In genomic region chr14:71803539-71804260, GRCh38 we compare ENCODE assay signal across 13 cellular contexts.
DNase-seq lines count a peak whose midpoint lies in the region; ATAC-seq and TF ChIP-seq lines count a peak whose summit lies in the region.
"Had no signal": no experiment of that assay in that cellular context is flagged by ENCODE, and none has a peak within 500 bp of the region (broad histone marks: within the 10 kb centered on the region; RNA-seq: fewer than 3 reads in every experiment).

No MANE protein-coding gene starts in this region.

- peak; percentile 38 for ATAC-seq in lung (ENCODE audit: insufficient read depth, low FRiP score)
- no peak for ATAC-seq in GM19463 (IDR thresholded peaks at IDR 0.05; ENCODE audit: unreplicated experiment)
- ATAC-seq in HG03045 (IDR thresholded peaks at IDR 0.05; ENCODE audit: unreplicated experiment) = no peak

- no peaks in the 10 kb centered on the region for H3K36me3 ChIP-seq in lung (ENCODE audit: control insufficient read depth in 2 of 2, insufficient read depth in 2 of 2, low read length in 2 of 2)
- H3K36me3 ChIP-seq: BLaER1 treated with 17β-estradiol and CSF1 and Interleukin-3, amounts not matched to agents 10 nM and 100 nM had no signal

- peak overlapping the region; percentile 3 for H3K27ac Mint-ChIP-seq in Calu3 (ENCODE audit: unreplicated experiment)
- H3K27ac Mint-ChIP-seq: activated CD4-positive, alpha-beta memory T cell treated with anti-CD3 and anti-CD28 coated beads for 36 hours; T-helper 2 cell treated with Interferon-gamma antibody and Interleukin-4, amounts not matched to agents 5 μg/mL and 100 μg/mL, for 36 hours had no signal

- no peak overlapping the region for H3K4me3 ChIP-seq in lung
- H3K4me3 ChIP-seq: BLaER1 treated with 17β-estradiol and CSF1 and Interleukin-3, amounts not matched to agents 10 nM and 100 nM had no signal

- intact Hi-C loops in Calu3 (cut with micrococcal nuclease; ENCODE audit: unreplicated experiment) = no loop called here

- no peaks in the 10 kb centered on the region for H3K36me3 Mint-ChIP-seq in Calu3 (ENCODE audit: insufficient read depth, unreplicated experiment)
- H3K36me3 Mint-ChIP-seq: activated CD4-positive, alpha-beta memory T cell treated with anti-CD3 and anti-CD28 coated beads for 36 hours had no signal

- peaks cover 17% of the 10 kb centered on the region for H3K4me1 Mint-ChIP-seq in Calu3 (ENCODE audit: low read depth, unreplicated experiment)

- no peak overlapping the region for H3K4me3 Mint-ChIP-seq in Calu3 (ENCODE audit: low read depth, unreplicated experiment)
- H3K4me3 Mint-ChIP-seq: activated CD4-positive, alpha-beta memory T cell treated with anti-CD3 and anti-CD28 coated beads for 36 hours; T-helper 2 cell treated with Interferon-gamma antibody and Interleukin-4, amounts not matched to agents 5 μg/mL and 100 μg/mL, for 36 hours had no signal

- TF ChIP-seq CTCF in Calu3 (IDR thresholded peaks at IDR 0.05; ENCODE audit: unreplicated experiment) (no peak), lung (IDR thresholded peaks at IDR 0.05; ENCODE audit: control extremely low read depth, extremely low read depth) (no peak)

- peak; percentile 2 for DNase-seq in Calu3
- peak; percentile 57 for DNase-seq in NCI-H226
- DNase-seq in caudate nucleus (lab: John Stamatoyannopoulos, UW) = no peak
- DNase-seq in lung (ENCODE audit: low spot score) = no peak
- DNase-seq in NCI-H1694 treated with DMSO at 0.1 percent for 48 hours (lab: John Stamatoyannopoulos, UW) = no peak
- DNase-seq in glomerular visceral epithelial cell (ENCODE audit: extremely low spot score) = no peak
- DNase-seq: activated CD4-positive, alpha-beta memory T cell treated with anti-CD3 and anti-CD28 coated beads for 36 hours; activated gamma-delta T cell treated with Interleukin-2 at 50 U/mL for 16 hours; occipital lobe had no signal

- H3K27ac ChIP-seq in caudate nucleus (ENCODE audit: low read depth, low read length) = peak overlapping the region; percentile 24
- H3K27ac ChIP-seq in lung (ENCODE audit: low read depth in 1 of 2, low read length in 1 of 2) = no peak overlapping the region
- H3K27ac ChIP-seq: BLaER1 treated with 17β-estradiol and CSF1 and Interleukin-3, amounts not matched to agents 10 nM and 100 nM had no signal

- H3K27me3 Mint-ChIP-seq in Calu3 (ENCODE audit: unreplicated experiment) = no peaks in the 10 kb centered on the region

- CTCF ChIA-PET in Calu3 (lab: Charles Lee) = interaction anchor here (1.0 kb wide), 1 partner anchor 19 kb away, joined by 3 read pairs; no protein-coding TSS in a partner anchor

- no TSS peak for BruUV-seq in Calu3 (replicated peaks; lab: Mats Ljungman, UMichigan)

- 79 to 88% methylated on average over 3 of the region's 3 CpGs for WGBS in lung, 2 donors

- H3K27me3 ChIP-seq in lung (ENCODE audit: control insufficient read depth, insufficient read depth) = no peaks in the 10 kb centered on the region
- H3K27me3 ChIP-seq: BLaER1 treated with 17β-estradiol and CSF1 and Interleukin-3, amounts not matched to agents 10 nM and 100 nM had no signal

- no peaks in the 10 kb centered on the region for H3K9me3 Mint-ChIP-seq in Calu3 (ENCODE audit: low read depth, unreplicated experiment)
- H3K9me3 Mint-ChIP-seq: activated CD4-positive, alpha-beta memory T cell treated with anti-CD3 and anti-CD28 coated beads for 36 hours; T-helper 2 cell treated with Interferon-gamma antibody and Interleukin-4, amounts not matched to agents 5 μg/mL and 100 μg/mL, for 36 hours had no signal

- no peaks in the 10 kb centered on the region for H3K9me3 ChIP-seq in lung (ENCODE audit: control insufficient read depth in 2 of 2, insufficient read depth in 1 of 2, low read length in 1 of 2)
- H3K9me3 ChIP-seq: BLaER1 treated with 17β-estradiol and CSF1 and Interleukin-3, amounts not matched to agents 10 nM and 100 nM had no signal

- peaks cover 0 to 5% of the 10 kb centered on the region in 2 donors for H3K4me1 ChIP-seq in lung (ENCODE audit: control insufficient read depth in 2 of 2, insufficient read depth in 2 of 2, low read length in 2 of 2)

Comparison
In these comparisons a context has a peak if more than half of its experiments do, and no peak if none do; other contexts are left out.
1. DNase-seq: peak in Calu3 (single experiment) and NCI-H226 (single experiment); none in caudate nucleus (0 of 61), lung (single experiment), NCI-H1694 treated with DMSO at 0.1 percent for 48 hours (single experiment) and glomerular visceral epithelial cell (single experiment).